Comparison of ENCODE assay signal across 12 cellular contexts in the genomic region with DNA sequence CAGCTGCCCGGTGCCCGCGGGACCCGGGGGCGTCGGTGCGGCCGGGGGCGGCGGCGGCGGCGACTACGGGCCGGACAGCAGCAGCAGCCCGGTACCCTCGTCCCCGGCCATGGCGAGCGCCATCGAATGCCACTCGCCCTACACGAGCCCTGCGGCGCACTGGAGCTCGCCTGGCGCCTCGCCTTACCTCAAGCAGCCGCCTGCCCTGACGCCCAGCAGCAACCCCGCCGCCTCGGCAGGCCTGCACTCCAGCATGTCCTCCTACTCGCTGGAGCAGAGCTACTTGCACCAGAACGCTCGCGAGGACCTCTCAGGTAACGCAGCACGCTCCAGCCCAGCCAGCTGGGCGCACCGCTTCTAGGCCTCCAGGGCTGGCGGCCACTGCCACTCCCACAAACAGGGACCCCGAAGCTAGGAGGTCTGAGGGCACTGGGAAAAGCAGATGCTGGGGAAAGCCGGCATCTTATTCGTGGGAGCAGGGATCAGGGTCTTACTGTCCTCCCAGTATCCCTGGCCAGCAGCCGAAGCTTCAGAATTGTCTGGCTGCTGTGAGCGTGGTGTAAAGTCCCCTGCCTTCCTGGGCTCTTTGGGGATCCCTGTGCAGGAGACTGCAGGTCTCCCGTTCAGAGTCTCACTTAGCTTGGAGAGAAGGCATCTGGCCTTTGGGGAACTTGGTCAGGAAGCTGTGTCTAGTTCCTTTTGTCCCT. TPM values are rescaled to one million over a fixed set of nuclear protein-coding genes. Genes with fewer than 3 reads are reported as not detected.
DNase-seq lines count a peak whose midpoint lies in the region; ATAC-seq and TF ChIP-seq lines count a peak whose summit lies in the region.
"Had no signal": no experiment of that assay in that cellular context is flagged by ENCODE, and none has a peak within 500 bp of the region (broad histone marks: within the 10 kb centered on the region; RNA-seq: fewer than 3 reads in every experiment).

No MANE protein-coding gene starts in this region.

- H3K27ac ChIP-seq in heart left ventricle, result peak overlapping the region in 1 of 12 donors; percentile 87
- H3K27ac ChIP-seq in mammary epithelial cell (ENCODE audit: insufficient read depth, low read depth, low read length), result no peak overlapping the region
- peak overlapping the region; percentile 63 for H3K27ac ChIP-seq in upper lobe of right lung
- H3K27ac ChIP-seq: KMS-11 had no signal

- no peaks in the 10 kb centered on the region for H3K36me3 ChIP-seq in heart left ventricle
- H3K36me3 ChIP-seq in mammary epithelial cell (ENCODE audit: insufficient read depth, low read length), result no peaks in the 10 kb centered on the region
- no peaks in the 10 kb centered on the region for H3K36me3 ChIP-seq in upper lobe of right lung

- H3K79me2 ChIP-seq in mammary epithelial cell (ENCODE audit: insufficient read depth, low read length), result no peaks in the 10 kb centered on the region

- peak overlapping the region in 10 of 12 donors; percentile 8 to 57 (median 47) for H3K4me3 ChIP-seq in heart left ventricle
- H3K4me3 ChIP-seq in mammary epithelial cell (replicated peaks in 1 of 3; ENCODE audit: insufficient read depth in 1 of 3, low read depth in 2 of 3, low read length in 3 of 3), result no peak overlapping the region
- H3K4me3 ChIP-seq in upper lobe of right lung, result peak overlapping the region; percentile 52

- H3K4me2 ChIP-seq in mammary epithelial cell (ENCODE audit: insufficient read depth, low read depth, low read length), result peak overlapping the region; percentile 75
- H3K4me2 ChIP-seq: KMS-11 had no signal

- dilution Hi-C loops in mammary epithelial cell (cut with HindIII; ENCODE audit: low sequenced_read_pairs), result no loop called here

- TF ChIP-seq CTCF in heart left ventricle (IDR thresholded peaks at IDR 0.05) (no peak), mammary epithelial cell (conservative IDR thresholded peaks at IDR 0.05 in 1 of 2, IDR thresholded peaks at IDR 0.05 in 1 of 2; ENCODE audit: extremely low read depth in 1 of 2, insufficient read depth in 1 of 2, low read depth in 1 of 2, low read length in 2 of 2) (no peak), upper lobe of right lung (IDR thresholded peaks at IDR 0.05) (no peak)

- no peak for ATAC-seq in heart left ventricle
- ATAC-seq in upper lobe of right lung, result no peak
- ATAC-seq in GM19035 (IDR thresholded peaks at IDR 0.05; ENCODE audit: unreplicated experiment), result no peak

- H3K4me1 ChIP-seq in heart left ventricle, result peaks cover 0 to 52% (median 12%) of the 10 kb centered on the region in 12 donors
- peaks cover 13% of the 10 kb centered on the region for H3K4me1 ChIP-seq in mammary epithelial cell (ENCODE audit: insufficient read depth, low read length)
- H3K4me1 ChIP-seq in upper lobe of right lung, result no peaks in the 10 kb centered on the region

- in situ Hi-C loops in mammary epithelial cell (cut with MboI; ENCODE audit: low sequenced_read_pairs in 2 of 2), result loop anchor here in 1 of 2 donors (25.0 kb wide), 1 partner anchor 804 kb away; no protein-coding TSS in a partner anchor
- in situ Hi-C loops in ACHN (cut with HindIII; ENCODE audit: low pct_ligation_motif_present, low pct_unique_long_range_greater_than_20kb, low sequenced_read_pairs), result no loop called here

- 4 to 5% (median 5%) methylated on average over 13 to 48 of the region's 48 CpGs for WGBS in heart left ventricle, 4 donors
- 0% methylated on average over 6 of the region's 48 CpGs for WGBS in mammary epithelial cell (ENCODE audit: low coverage, missing lambda C conversion rate)

- no TSS peak for BruUV-seq in mammary epithelial cell (replicated peaks; lab: Mats Ljungman, UMichigan)

- CTCF ChIA-PET in mammary epithelial cell (lab: Charles Lee; ENCODE audit: low non-redundant PET), result no interaction called here

- TF ChIP-seq POLR2A in heart left ventricle (IDR thresholded peaks at IDR 0.05), result no peak

- peaks cover 3% of the 10 kb centered on the region for H4K20me1 ChIP-seq in mammary epithelial cell (ENCODE audit: insufficient read depth, low read length)

- no peak overlapping the region for H3K9ac ChIP-seq in mammary epithelial cell (ENCODE audit: insufficient read depth, low read length)
- H3K9ac ChIP-seq: KMS-11 had no signal

- peak overlapping the region; percentile 84 for H2AFZ ChIP-seq in mammary epithelial cell (ENCODE audit: low read depth, low read length)

- DNase-seq in heart left ventricle (no peak), cardiac septum (ENCODE audit: low spot score) (no peak), mammary epithelial cell (no peak), mesenteric fat pad (ENCODE audit: low spot score) (peak; percentile 76), upper lobe of right lung (no peak), ACHN (no peak), mucosa of gallbladder (ENCODE audit: low spot score) (no peak)
- DNase-seq: aorta, DMS53 had no signal

- intact Hi-C loops in heart left ventricle (cut with DNase I) (loop anchor here in 4 of 10 donors (5.0 to 10.0 kb wide), 3 partner anchors 479 to 796 kb away; no protein-coding TSS in a partner anchor), cardiac septum (cut with DNase I) (loop anchor here (10.0 kb wide), 1 partner anchor 796 kb away; no protein-coding TSS in a partner anchor), mammary epithelial cell (cut with micrococcal nuclease) (loop anchor here (10.0 kb wide), 1 partner anchor 1096 kb away; a partner anchor contains a TSS), upper lobe of right lung (cut with DNase I) (no loop called here)

- no peaks in the 10 kb centered on the region for H3K9me3 ChIP-seq in heart left ventricle
- no peaks in the 10 kb centered on the region for H3K9me3 ChIP-seq in mammary epithelial cell (replicated peaks; ENCODE audit: insufficient read depth, low read length)
- H3K9me3 ChIP-seq in upper lobe of right lung, result no peaks in the 10 kb centered on the region

- peaks cover 52 to 96% (median 86%) of the 10 kb centered on the region in 9 donors for H3K27me3 ChIP-seq in heart left ventricle
- peaks cover 56% of the 10 kb centered on the region for H3K27me3 ChIP-seq in mammary epithelial cell (ENCODE audit: insufficient read depth, low read length)
- peaks cover 90% of the 10 kb centered on the region for H3K27me3 ChIP-seq in upper lobe of right lung

RNA-seq across cellular contexts. Expression of a gene that starts 1.6 kb away (rescaled TPM):
- total RNA-seq in heart left ventricle (under 1 TPM in 7 of 9 donors, not detected in 2; 0.09 to 0.35 (median 0.18) TPM), cardiac septum (0.43 TPM), mammary epithelial cell (not detected), mesenteric fat pad (2.7 TPM), upper lobe of right lung (15.7 TPM), mucosa of gallbladder (3.6 TPM)
- polyA plus RNA-seq in heart left ventricle (under 1 TPM; 0.12 to 0.15 TPM), mammary epithelial cell (0.15 TPM)
- not detected for polyA minus RNA-seq in mammary epithelial cell
- total RNA-seq: mononuclear cell had no signal
- polyA plus RNA-seq: aorta had no signal

Comparison
In these comparisons a context has a peak if more than half of its experiments do, and no peak if none do; other contexts are left out.
1. H3K4me3 ChIP-seq: peak in heart left ventricle (10 of 12) and upper lobe of right lung (single experiment); none in mammary epithelial cell (0 of 3).